In genomic region chr21:45876381-45877159, GRCh38 we compare ENCODE assay signal across 14 cellular contexts.
DNase-seq lines count a peak whose midpoint lies in the region; ATAC-seq and TF ChIP-seq lines count a peak whose summit lies in the region.
"Had no signal": no experiment of that assay in that cellular context is flagged by ENCODE, and none has a peak within 500 bp of the region (broad histone marks: within the 10 kb centered on the region; RNA-seq: fewer than 3 reads in every experiment).

No MANE protein-coding gene starts in this region.

- peak overlapping the region in 1 of 5 experiments; percentile 1 for H3K4me3 Mint-ChIP-seq in brain
- no peak overlapping the region for H3K4me3 Mint-ChIP-seq in activated T-cell treated with anti-CD3 and anti-CD28 coated beads, Interleukin-2, amount 50 U/mL, for 4 hours
- H3K4me3 Mint-ChIP-seq: activated CD4-positive, alpha-beta memory T cell treated with anti-CD3 and anti-CD28 coated beads for 36 hours; stimulated activated naive CD8-positive, alpha-beta T cell treated with anti-CD3 and anti-CD28 coated beads, Interleukin-15, Interleukin-2, amounts not matched to agents 100 ng/mL and 50 ng/mL, for 24 hours had no signal

- H3K4me1 ChIP-seq in left ventricle myocardium inferior (peaks cover 15% of the 10 kb centered on the region), lower lobe of right lung (no peaks in the 10 kb centered on the region), spleen (peaks cover 0 to 50% (median 25%) of the 10 kb centered on the region in 6 donors)
- H3K4me1 ChIP-seq: prostate gland had no signal

- H3K9me3 Mint-ChIP-seq in brain: peaks cover 0 to 5% (median 0%) of the 10 kb centered on the region in 5 experiments
- H3K9me3 Mint-ChIP-seq in activated T-cell treated with anti-CD3 and anti-CD28 coated beads, Interleukin-2, amount 50 U/mL, for 4 hours: no peaks in the 10 kb centered on the region
- H3K9me3 Mint-ChIP-seq: activated CD4-positive, alpha-beta memory T cell treated with anti-CD3 and anti-CD28 coated beads for 36 hours; stimulated activated naive CD8-positive, alpha-beta T cell treated with anti-CD3 and anti-CD28 coated beads, Interleukin-15, Interleukin-2, amounts not matched to agents 100 ng/mL and 50 ng/mL, for 24 hours had no signal

- peaks cover 88% of the 10 kb centered on the region for H3K4me1 Mint-ChIP-seq in brain
- H3K4me1 Mint-ChIP-seq in activated T-cell treated with anti-CD3 and anti-CD28 coated beads, Interleukin-2, amount 50 U/mL, for 4 hours (ENCODE audit: low read depth): peaks cover 25% of the 10 kb centered on the region

- DNase-seq in Right ventricle myocardium inferior (ENCODE audit: missing footprints): no peak
- no peak for DNase-seq in left ventricle myocardium inferior
- DNase-seq in lower lobe of right lung: peak; percentile 32
- peak; percentile 72 for DNase-seq in spleen
- no peak for DNase-seq in activated T-cell treated with anti-CD3 and anti-CD28 coated beads, Interleukin-2, amount 50 U/mL, for 4 hours
- no peak for DNase-seq in NCI-H345 treated with DMSO at 0.1 percent for 48 hours (lab: John Stamatoyannopoulos, UW; ENCODE audit: unreplicated experiment)
- DNase-seq: activated CD4-positive, alpha-beta memory T cell treated with anti-CD3 and anti-CD28 coated beads for 36 hours; activated gamma-delta T cell treated with Interleukin-2 at 50 U/mL for 16 hours; DMS53 had no signal

- peaks cover 6% of the 10 kb centered on the region for H3K27me3 Mint-ChIP-seq in brain
- H3K27me3 Mint-ChIP-seq in activated T-cell treated with anti-CD3 and anti-CD28 coated beads, Interleukin-2, amount 50 U/mL, for 4 hours (ENCODE audit: low read depth): peaks cover 6% of the 10 kb centered on the region

- H3K36me3 Mint-ChIP-seq in brain: no peaks in the 10 kb centered on the region
- H3K36me3 Mint-ChIP-seq in activated T-cell treated with anti-CD3 and anti-CD28 coated beads, Interleukin-2, amount 50 U/mL, for 4 hours (ENCODE audit: insufficient read depth): no peaks in the 10 kb centered on the region
- H3K36me3 Mint-ChIP-seq: activated CD4-positive, alpha-beta memory T cell treated with anti-CD3 and anti-CD28 coated beads for 36 hours had no signal

- H3K27me3 ChIP-seq in left ventricle myocardium inferior (ENCODE audit: low read depth) (peaks cover 52% of the 10 kb centered on the region), lower lobe of right lung (ENCODE audit: low read depth) (peaks cover 27% of the 10 kb centered on the region), spleen (replicated peaks in 1 of 7) (peaks cover 0 to 3% (median 0%) of the 10 kb centered on the region in 7 donors)

- H3K4me3 ChIP-seq in left ventricle myocardium inferior: no peak overlapping the region
- no peak overlapping the region for H3K4me3 ChIP-seq in lower lobe of right lung
- no peak overlapping the region for H3K4me3 ChIP-seq in spleen
- H3K4me3 ChIP-seq: prostate gland had no signal

- H3K9me3 ChIP-seq in left ventricle myocardium inferior (replicated peaks) (no peaks in the 10 kb centered on the region), lower lobe of right lung (no peaks in the 10 kb centered on the region), spleen (no peaks in the 10 kb centered on the region)
- H3K9me3 ChIP-seq: prostate gland had no signal

- no peak overlapping the region for H3K27ac ChIP-seq in left ventricle myocardium inferior (replicated peaks)
- no peak overlapping the region for H3K27ac ChIP-seq in lower lobe of right lung
- peak overlapping the region in 2 of 8 donors; percentile 28 to 38 for H3K27ac ChIP-seq in spleen
- H3K27ac ChIP-seq: HL-60, prostate gland had no signal

- no peak for TF ChIP-seq POLR2A in spleen (IDR thresholded peaks at IDR 0.05)

- TF ChIP-seq CTCF in left ventricle myocardium inferior (IDR thresholded peaks at IDR 0.05; ENCODE audit: borderline replicate concordance) (no peak), brain (conservative IDR thresholded peaks at IDR 0.05) (no peak), lower lobe of right lung (IDR thresholded peaks at IDR 0.05) (no peak), spleen (IDR thresholded peaks at IDR 0.05 in 8 of 11, conservative IDR thresholded peaks at IDR 0.05 in 3 of 11) (no peak)

- intact Hi-C loops in Right ventricle myocardium inferior (cut with DNase I): no loop called here
- intact Hi-C loops in left ventricle myocardium inferior (cut with micrococcal nuclease): no loop called here
- intact Hi-C loops in lower lobe of right lung (cut with DNase I): no loop called here
- intact Hi-C loops in spleen (cut with DNase I; ENCODE audit: low total_unique reads): no loop called here

- ATAC-seq in Right ventricle myocardium inferior (peak; percentile 30), lower lobe of right lung (no peak), HG02840 (IDR thresholded peaks at IDR 0.05; ENCODE audit: low FRiP score, unreplicated experiment) (no peak)
- ATAC-seq in activated T-cell treated with anti-CD3 and anti-CD28 coated beads, Interleukin-2, amount 50 U/mL, for 4 hours: no peak

- WGBS in spleen, 5 donors: 57 to 78% (median 64%) methylated on average over 27 to 28 of the region's 28 CpGs

- H3K36me3 ChIP-seq in left ventricle myocardium inferior: no peaks in the 10 kb centered on the region
- H3K36me3 ChIP-seq in lower lobe of right lung: no peaks in the 10 kb centered on the region
- H3K36me3 ChIP-seq in spleen: no peaks in the 10 kb centered on the region
- H3K36me3 ChIP-seq: prostate gland had no signal

- peak overlapping the region in 4 of 5 experiments; percentile 6 to 89 (median 72) for H3K27ac Mint-ChIP-seq in brain
- H3K27ac Mint-ChIP-seq: activated CD4-positive, alpha-beta memory T cell treated with anti-CD3 and anti-CD28 coated beads for 36 hours; stimulated activated naive CD8-positive, alpha-beta T cell treated with anti-CD3 and anti-CD28 coated beads, Interleukin-15, Interleukin-2, amounts not matched to agents 100 ng/mL and 50 ng/mL, for 24 hours had no signal

Comparison
In these comparisons a context has a peak if more than half of its experiments do, and no peak if none do; other contexts are left out.
1. DNase-seq: peak in lower lobe of right lung (single experiment) and spleen (single experiment); none in Right ventricle myocardium inferior (single experiment), left ventricle myocardium inferior (single experiment), activated T-cell treated with anti-CD3 and anti-CD28 coated beads, Interleukin-2, amount 50 U/mL, for 4 hours (single experiment) and NCI-H345 treated with DMSO at 0.1 percent for 48 hours (single experiment).